Comparison of ENCODE assay signal across 27 cellular contexts in the genomic region with DNA sequence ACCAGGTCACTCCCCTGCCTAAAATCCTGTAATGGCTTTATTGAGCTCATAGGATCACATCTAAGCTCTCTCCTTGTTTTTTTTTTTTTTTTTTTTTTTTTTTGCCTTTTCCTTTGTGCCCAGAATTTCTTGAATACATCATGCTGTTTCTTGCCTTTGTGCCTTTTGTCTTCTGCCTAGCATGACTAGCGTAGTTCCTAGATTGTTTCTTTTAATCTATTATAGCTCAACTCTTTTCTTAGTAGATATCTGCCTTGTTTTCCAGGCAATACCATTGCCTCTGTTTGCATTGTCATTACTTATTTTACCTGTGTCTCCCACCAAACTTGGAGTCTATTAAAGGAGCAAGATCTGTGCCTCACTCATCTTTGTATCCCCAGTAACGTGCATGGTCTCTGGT.
"Had no signal": no experiment of that assay in that cellular context is flagged by ENCODE, and none has a peak within 500 bp of the region (broad histone marks: within the 10 kb centered on the region; RNA-seq: fewer than 3 reads in every experiment).

No MANE protein-coding gene starts in this region.

- H3K4me3 ChIP-seq: MG63 had no signal

- H3K27me3 ChIP-seq: MG63 had no signal

- H3K36me3 ChIP-seq: MG63 had no signal

- FAIRE-seq: HepG2, HTR-8/SVneo had no signal

- ATAC-seq: HepG2, Panc1, PC-3, T-cell had no signal

- DNase-seq: IMR-90, Karpas-422, KG1, MG63, NCI-H1092, NCI-H1105 treated with DMSO at 0.1 percent for 48 hours, NCI-H1417 treated with DMSO at 0.1 percent for 48 hours, NCI-H146, NCI-H187, NCI-H2029, NCI-H2081 treated with DMSO at 0.1 percent for 48 hours, NCI-H2227 treated with DMSO at 0.1 percent for 48 hours, NCI-H446, NCI-H510A, NCI-H524 treated with DMSO at 0.1 percent for 48 hours, NCI-H69, NCI-H774, PC-3, SHP77, SK-N-SH, SW 1271, T-cell had no signal

- H3K27ac ChIP-seq: HL-60, RWPE1 had no signal

- H3K9me3 ChIP-seq: MG63, SK-N-SH had no signal

- H3K9ac ChIP-seq: SK-N-SH had no signal

- H3K4me2 ChIP-seq: SK-N-SH had no signal
